In genomic region chr2:221034973-221035372, GRCh38 we compare ENCODE assay signal across 26 cellular contexts.
"Had no signal": no experiment of that assay in that cellular context is flagged by ENCODE, and none has a peak within 500 bp of the region (broad histone marks: within the 10 kb centered on the region; RNA-seq: fewer than 3 reads in every experiment).

No MANE protein-coding gene starts in this region.

- H3K4me3 ChIP-seq: coronary artery, dorsolateral prefrontal cortex, gastrocnemius medialis, left ventricle myocardium inferior, lung, spleen, suprapubic skin, tibial artery, upper lobe of right lung had no signal

- H3K27ac ChIP-seq: brain microvascular endothelial cell, coronary artery, dorsolateral prefrontal cortex, gastrocnemius medialis, left ventricle myocardium inferior, spleen, suprapubic skin, tibial artery, upper lobe of right lung had no signal

- H3K9me3 ChIP-seq: gastrocnemius medialis, left ventricle myocardium inferior, spleen, suprapubic skin, tibial artery, upper lobe of right lung had no signal

- FAIRE-seq: astrocyte had no signal

- H3K27me3 ChIP-seq: brain microvascular endothelial cell, gastrocnemius medialis, spleen, suprapubic skin, tibial artery, upper lobe of right lung had no signal

- H3K36me3 ChIP-seq: brain microvascular endothelial cell, gastrocnemius medialis, left ventricle myocardium inferior, spleen, suprapubic skin, tibial artery, upper lobe of right lung had no signal

- H3K4me1 ChIP-seq: gastrocnemius medialis, left ventricle myocardium inferior, spleen, suprapubic skin, tibial artery, upper lobe of right lung had no signal

- DNase-seq: activated CD4-positive, alpha-beta T cell treated with anti-CD3 and anti-CD28 coated beads for 36 hours; activated CD4-positive, alpha-beta T cell treated with anti-CD3 and anti-CD28 coated beads, Interleukin-2, amount 50 U/mL, for 48 hours; activated CD4-positive, CD25-positive, alpha-beta regulatory T cell; activated CD8-positive, alpha-beta memory T cell treated with anti-CD3 and anti-CD28 coated beads for 24 hours; activated gamma-delta T cell; activated naive CD4-positive, alpha-beta T cell treated with anti-CD3 and anti-CD28 coated beads, Interleukin-2, amount 10 ng/mL, durations not matched to agents 7 days and 5 days; activated naive CD8-positive, alpha-beta T cell treated with anti-CD3 and anti-CD28 coated beads, Interleukin-2, amount 10 ng/mL, durations not matched to agents 7 days and 5 days; activated T-cell treated with anti-CD3 and anti-CD28 coated beads, Interleukin-2, amount 50 U/mL, for 24 hours; brain microvascular endothelial cell; dorsolateral prefrontal cortex; effector memory CD8-positive, alpha-beta T cell; erythroblast; gastrocnemius medialis; glutamatergic neuron; islet precursor cell; left ventricle myocardium inferior; mesendoderm; right cardiac atrium; spleen; stimulated activated naive CD4-positive, alpha-beta T cell; tibial artery; upper lobe of right lung had no signal
